ENCODE assay signal across 9 cellular contexts in the genomic region with DNA sequence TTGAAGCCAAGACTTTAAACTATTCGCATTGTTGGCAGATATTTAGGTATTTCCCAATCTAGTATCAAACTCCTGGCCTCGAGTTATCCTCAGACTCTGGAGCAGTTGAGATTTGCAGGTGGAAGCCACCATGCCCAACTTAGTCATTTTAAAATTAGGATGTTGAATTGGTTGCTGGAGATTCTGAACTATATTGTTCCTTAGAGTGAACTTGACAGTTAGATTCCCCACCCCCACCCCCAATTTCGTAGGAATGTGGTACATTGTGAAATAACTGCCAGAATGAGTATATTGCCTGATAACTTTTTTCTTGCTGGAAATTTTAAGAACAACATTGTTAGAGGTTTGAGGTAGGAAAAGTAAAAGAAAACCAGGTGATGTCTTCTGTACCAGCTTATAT. TPM values are rescaled to one million over a fixed set of nuclear protein-coding genes. Genes with fewer than 3 reads are reported as not detected.
DNase-seq lines count a peak whose midpoint lies in the region; ATAC-seq, FAIRE-seq and TF ChIP-seq lines count a peak whose summit lies in the region.
"Had no signal": no experiment of that assay in that cellular context is flagged by ENCODE, and none has a peak within 500 bp of the region (broad histone marks: within the 10 kb centered on the region; RNA-seq: fewer than 3 reads in every experiment).

No MANE protein-coding gene starts in this region.

- no peak overlapping the region for H2AFZ ChIP-seq in Karpas-422 (ENCODE audit: low read length)
- no peak overlapping the region for H2AFZ ChIP-seq in K562 (ENCODE audit: low read depth, low read length)

- no peaks in the 10 kb centered on the region for H3K9me1 ChIP-seq in K562 (ENCODE audit: control insufficient read depth, insufficient read depth, low read length)

- H4K20me1 ChIP-seq in Karpas-422 (ENCODE audit: insufficient read depth, low read depth, low read length) (peaks cover 9% of the 10 kb centered on the region), K562 (replicated peaks; ENCODE audit: control insufficient read depth, insufficient read depth, low read length) (peaks cover 3% of the 10 kb centered on the region)

- CTCF ChIA-PET in K562 (lab: Yijun Ruan, JAX; ENCODE audit: low intra/inter-chr PET ratio) = no interaction called here

- H3K9me2 ChIP-seq in Karpas-422 (replicated peaks; ENCODE audit: insufficient read depth, low read length) = no peaks in the 10 kb centered on the region

- no peak for FAIRE-seq in K562 (lab: Jason Lieb, UNC)

- no peaks in the 10 kb centered on the region for H3K9me3 Mint-ChIP-seq in nephron

- intact Hi-C loops in K562 (cut with micrococcal nuclease) = loop anchor here (5.0 to 10.0 kb wide), 4 partner anchors 64 to 773 kb away; a partner anchor contains a TSS
- intact Hi-C loops in mucosa of descending colon (cut with DNase I, micrococcal nuclease) = no loop called here

- DNase-seq in ELR (ENCODE audit: low read depth) (peak; percentile 28), Karpas-422 (no peak), K562 (ENCODE audit: extremely low read depth in 1 of 4, low spot score in 3 of 4) (no peak), mucosa of descending colon (no peak), hippocampal formation (lab: John Stamatoyannopoulos, UW) (no peak)
- DNase-seq: NCI-H2171; stimulated activated CD4-positive, alpha-beta T cell treated with anti-CD3 and anti-CD28 coated beads, Interleukin-4, amount 100 ng/mL, for 4 hours had no signal

- H3K9ac ChIP-seq in Karpas-422 (ENCODE audit: low read length) = peak overlapping the region; percentile 7
- no peak overlapping the region for H3K9ac ChIP-seq in K562 (ENCODE audit: insufficient read depth in 1 of 2, low read depth in 2 of 2, low read length in 2 of 2)

- peaks cover 9% of the 10 kb centered on the region for H3K36me3 Mint-ChIP-seq in nephron (ENCODE audit: low read depth)

- TF ChIP-seq POLR2A in K562 (conservative IDR thresholded peaks at IDR 0.05) = no peak

- H3K27me3 Mint-ChIP-seq in nephron (ENCODE audit: low read depth) = no peaks in the 10 kb centered on the region

- WGBS in K562 (ENCODE audit: insufficient coverage, low coverage, missing lambda C conversion rate) = 8% methylated on average over 3 of the region's 3 CpGs

- POLR2A ChIA-PET in K562 (lab: Yijun Ruan, JAX) = interaction anchor here (0.6 to 6.6 kb wide), 3 partner anchors 11 to 649 kb away, joined by 3 to 52 read pairs (median 3); a partner anchor contains a TSS

- H3K4me1 ChIP-seq in Karpas-422 (ENCODE audit: low read length) = peaks cover 62% of the 10 kb centered on the region
- H3K4me1 ChIP-seq in K562 (replicated peaks in 1 of 2; ENCODE audit: control insufficient read depth in 2 of 2, insufficient read depth in 2 of 2, low read length in 2 of 2) = peaks cover 15 to 28% of the 10 kb centered on the region in 2 experiments; a peak in 4 of 5 replicates
- peaks cover 10% of the 10 kb centered on the region for H3K4me1 ChIP-seq in mucosa of descending colon (ENCODE audit: low read depth)

- peak overlapping the region; percentile 85 for H3K4me2 ChIP-seq in Karpas-422 (ENCODE audit: low read depth, low read length, poor library complexity, severe bottlenecking)
- H3K4me2 ChIP-seq in K562 (ENCODE audit: insufficient read depth, low read length) = peak overlapping the region; percentile 60

- H3K9me3 ChIP-seq in Karpas-422 (ENCODE audit: low read length) = no peaks in the 10 kb centered on the region
- H3K9me3 ChIP-seq in K562 (replicated peaks; ENCODE audit: control insufficient read depth, insufficient read depth, low read depth, low read length) = no peaks in the 10 kb centered on the region
- H3K9me3 ChIP-seq in mucosa of descending colon = no peaks in the 10 kb centered on the region

- peak overlapping the region; percentile 30 to 62 (median 45) for H3K4me3 Mint-ChIP-seq in nephron

- H3K36me3 ChIP-seq in Karpas-422 (ENCODE audit: insufficient read depth, low read length) = no peaks in the 10 kb centered on the region
- peaks cover 45% of the 10 kb centered on the region for H3K36me3 ChIP-seq in K562 (ENCODE audit: control insufficient read depth, insufficient read depth, low read length)
- no peaks in the 10 kb centered on the region for H3K36me3 ChIP-seq in mucosa of descending colon (ENCODE audit: low read depth)

- in situ Hi-C loops in K562 (cut with MboI) = no loop called here

- ATAC-seq in K562 = no peak
- no peak for ATAC-seq in GM21529 (IDR thresholded peaks at IDR 0.05; ENCODE audit: unreplicated experiment)
- no peak for ATAC-seq in mucosa of descending colon

- BruUV-seq in K562 (replicated peaks; lab: Mats Ljungman, UMichigan) = no TSS peak

- H3K27ac Mint-ChIP-seq in nephron = peak overlapping the region in 2 of 3 experiments; percentile 55 to 73

- H3K27me3 ChIP-seq in Karpas-422 (ENCODE audit: low read length) = no peaks in the 10 kb centered on the region; the same call in 1 of the 2 replicates
- no peaks in the 10 kb centered on the region for H3K27me3 ChIP-seq in K562 (ENCODE audit: control insufficient read depth in 2 of 2, insufficient read depth in 2 of 2, low read length in 2 of 2)

- H3K4me3 ChIP-seq in Karpas-422 (ENCODE audit: low read length) (peak overlapping the region; percentile 19), K562 (peak overlapping the region; percentile 20; the same call in 1 of the 2 replicates), mucosa of descending colon (no peak overlapping the region)

- TF ChIP-seq RAD21 in K562 (CRISPR knock-in tag; conservative IDR thresholded peaks at IDR 0.05 in 1 of 2, IDR thresholded peaks at IDR 0.05 in 1 of 2) = no peak

- peaks cover 70% of the 10 kb centered on the region for H3K79me2 ChIP-seq in Karpas-422 (ENCODE audit: low read length)
- H3K79me2 ChIP-seq in K562 (ENCODE audit: control insufficient read depth, insufficient read depth, low read length) = peaks cover 72% of the 10 kb centered on the region

- peak overlapping the region; percentile 10; the same call in 1 of the 2 replicates for H3K27ac ChIP-seq in Karpas-422 (ENCODE audit: low read length)
- H3K27ac ChIP-seq in K562 (ENCODE audit: extremely low read depth, low read depth, low read length) = no peak overlapping the region; the same call in 2 of the 3 replicates

- peak; percentile 56 for TF ChIP-seq EP300 in K562 (IDR thresholded peaks at IDR 0.05; ENCODE audit: low read length)

- TF ChIP-seq CTCF in K562 (IDR thresholded peaks at IDR 0.05 in 2 of 3, conservative IDR thresholded peaks at IDR 0.05 in 1 of 3; ENCODE audit: insufficient read depth in 2 of 3, low read depth in 1 of 3, low read length in 3 of 3) = no peak
- no peak for TF ChIP-seq CTCF in nephron (IDR thresholded peaks at IDR 0.05; ENCODE audit: unreplicated experiment in 3 of 3)
- TF ChIP-seq CTCF in mucosa of descending colon (IDR thresholded peaks at IDR 0.05) = no peak

- H3K4me1 Mint-ChIP-seq in nephron = peaks cover 37% of the 10 kb centered on the region

TF ChIP-seq in K562, 482 proteins besides CTCF, POLR2A, EP300 and RAD21:
- TF ChIP-seq PML (IDR thresholded peaks at IDR 0.05; ENCODE audit: low read length) (0 out of 2 replicates have a peak, but pooled peaks have one; percentile 23), TEAD4 (IDR thresholded peaks at IDR 0.05; ENCODE audit: low read length) (peak; percentile 49), TEAD4 (CRISPR knock-in tag; IDR thresholded peaks at IDR 0.05; ENCODE audit: borderline replicate concordance) (no peak), RBFOX2 (IDR thresholded peaks at IDR 0.05; ENCODE audit: low read depth, low read length) (peak; percentile 29; the same call in 1 of the 2 replicates), CEBPB (tag; IDR thresholded peaks at IDR 0.05) (peak; percentile 82), ZKSCAN3 (CRISPR knock-in tag; IDR thresholded peaks at IDR 0.05) (no peak)

RNA-seq across cellular contexts. Expression of a gene that starts 2.3 kb away (rescaled TPM):
- total RNA-seq in Karpas-422 (2014; rRNA removed; shearing (Covaris generic); ENCODE audit: low replicate concordance) = 10.6 and 12.6 TPM in 2 replicates
- total RNA-seq in K562 (2011; cell fraction: chromatin; rRNA removed; ENCODE audit: low replicate concordance) = 19.8 and 26.9 TPM in 2 replicates
- 23.4 and 23.7 TPM in 2 replicates for total RNA-seq in K562 (2011; cell fraction: nucleolus; rRNA removed)
- total RNA-seq in K562 (2011; cell fraction: nucleoplasm; rRNA removed) = 13.3 and 19.2 TPM in 2 replicates
- total RNA-seq in K562 (2014; rRNA removed) (12.9 and 20.5 TPM in 2 replicates), K562 (2014; rRNA removed; fragmentation: Illumina TruSeq; extraction: Trizol) (16.8 and 18.5 TPM in 2 replicates), K562 (2015; rRNA removed; fragmentation: Illumina TruSeq; extraction: Trizol) (12.0 and 13.2 TPM in 2 replicates), K562 (2021) (20.2 and 24.1 TPM in 2 replicates), mucosa of descending colon (10 to 100 TPM in 2 of 3 donors, 1 to 10 TPM in 1; 7.9 to 11.6 (median 10.1) TPM)
- polyA plus RNA-seq in K562 (2011; rRNA removed) (3.8 and 6.8 TPM in 2 replicates), K562 (2014; fragmentation: Illumina TruSeq; extraction: Trizol) (9.8 and 11.1 TPM in 2 replicates), K562 (2014; fragmentation: Nextera tagmentation; extraction: Ambion mirVana) (1 to 10 TPM; 1.3 to 2.8 TPM), K562 (2014; rRNA removed) (4.0 and 5.1 TPM in 2 replicates)
- polyA plus RNA-seq in K562 (2011; cell fraction: cytosol; rRNA removed) = 4.2 and 6.7 TPM in 2 replicates
- 5.9 and 7.8 TPM in 2 replicates for polyA plus RNA-seq in K562 (2011; cell fraction: nucleus; rRNA removed)
- 7.7 and 8.4 TPM in 2 replicates for polyA plus RNA-seq in K562 (2012)
- 14.4 and 18.4 TPM in 2 replicates for polyA minus RNA-seq in K562 (2011; rRNA and poly(A)+ RNA removed)
- 18.7 and 20.3 TPM in 2 replicates for polyA minus RNA-seq in K562 (2011; cell fraction: cytosol; rRNA and poly(A)+ RNA removed)
- polyA minus RNA-seq in K562 (2011; cell fraction: nucleus; rRNA and poly(A)+ RNA removed) = 6.2 and 7.7 TPM in 2 replicates
